Comparison of ENCODE assay signal across 18 cellular contexts in genomic region chr17:18117974-18118632, GRCh38.
"Had no signal": no experiment of that assay in that cellular context is flagged by ENCODE, and none has a peak within 500 bp of the region (broad histone marks: within the 10 kb centered on the region; RNA-seq: fewer than 3 reads in every experiment).

No MANE protein-coding gene starts in this region.

- DNase-seq: activated CD4-positive, alpha-beta T cell treated with anti-CD3 and anti-CD28 coated beads for 36 hours; activated CD8-positive, alpha-beta memory T cell treated with anti-CD3 and anti-CD28 coated beads, Interleukin-2, amount 50 U/mL, for 48 hours; activated CD8-positive, alpha-beta T cell treated with anti-CD3 and anti-CD28 coated beads, Interleukin-2, amount 10 ng/mL, durations not matched to agents 7 days and 5 days; activated naive CD4-positive, alpha-beta T cell; central memory CD4-positive, alpha-beta T cell; effector memory CD8-positive, alpha-beta T cell; left colon; stimulated activated CD4-positive, alpha-beta T cell treated with anti-CD3 and anti-CD28 coated beads, Interleukin-2, amount 100 ng/mL, for 24 hours; stimulated activated naive B cell treated with anti-CD40 and anti-IgM and Interleukin-4, amounts not matched to agents 10 μg/mL and 1 μg/mL and 100 μg/mL, for 72 hours; T-helper 1 cell; WERI-Rb-1 had no signal

- H3K9me3 Mint-ChIP-seq: effector memory CD8-positive, alpha-beta T cell had no signal

- H3K36me3 Mint-ChIP-seq: memory B cell; neural progenitor cell; stimulated activated naive B cell treated with anti-CD40 and anti-IgM and Interleukin-4, amounts not matched to agents 10 μg/mL and 1 μg/mL and 100 μg/mL, for 72 hours had no signal

- ATAC-seq: activated CD4-positive, alpha-beta T cell treated with anti-CD3 and anti-CD28 coated beads for 36 hours; activated CD8-positive, alpha-beta T cell treated with anti-CD3 and anti-CD28 coated beads, Interleukin-2, amount 10 ng/mL, durations not matched to agents 7 days and 5 days; effector memory CD8-positive, alpha-beta T cell; left colon; stimulated activated naive B cell treated with anti-CD40 and anti-IgM and Interleukin-4, amounts not matched to agents 10 μg/mL and 1 μg/mL and 100 μg/mL, for 72 hours had no signal

- H3K27me3 ChIP-seq: neural progenitor cell, right atrium auricular region, tibial nerve had no signal

- H3K9me3 ChIP-seq: right atrium auricular region had no signal

- H3K4me3 ChIP-seq: neural progenitor cell, right atrium auricular region, SK-N-MC, tibial nerve had no signal

- H3K4me3 Mint-ChIP-seq: activated CD4-positive, alpha-beta T cell treated with anti-CD3 and anti-CD28 coated beads for 36 hours; activated CD8-positive, alpha-beta T cell treated with anti-CD3 and anti-CD28 coated beads, Interleukin-2, amount 10 ng/mL, durations not matched to agents 7 days and 5 days; activated T-helper 1 cell treated with anti-CD3 and anti-CD28 coated beads, Interleukin-12 subunit alpha, Interleukin-12 subunit beta, Interleukin-2, Interleukin-4 antibody, amounts not matched to agents 30 ng/mL and 10 ng/mL and 1 ng/mL, durations not matched to agents 14 hours and 24 hours and 36 hours; effector memory CD8-positive, alpha-beta T cell; memory B cell; neural progenitor cell; stimulated activated naive B cell treated with anti-CD40 and anti-IgM and Interleukin-4, amounts not matched to agents 10 μg/mL and 1 μg/mL and 100 μg/mL, for 72 hours had no signal

- H3K4me1 ChIP-seq: neural progenitor cell, right atrium auricular region, tibial nerve had no signal

- H3K27ac Mint-ChIP-seq: activated CD4-positive, alpha-beta T cell treated with anti-CD3 and anti-CD28 coated beads for 36 hours; activated CD8-positive, alpha-beta T cell treated with anti-CD3 and anti-CD28 coated beads, Interleukin-2, amount 10 ng/mL, durations not matched to agents 7 days and 5 days; activated T-helper 1 cell treated with anti-CD3 and anti-CD28 coated beads, Interleukin-12 subunit alpha, Interleukin-12 subunit beta, Interleukin-2, Interleukin-4 antibody, amounts not matched to agents 30 ng/mL and 10 ng/mL and 1 ng/mL, durations not matched to agents 14 hours and 24 hours and 36 hours; memory B cell; neural progenitor cell; stimulated activated naive B cell treated with anti-CD40 and anti-IgM and Interleukin-4, amounts not matched to agents 10 μg/mL and 1 μg/mL and 100 μg/mL, for 72 hours had no signal

- H3K27me3 Mint-ChIP-seq: activated CD4-positive, alpha-beta T cell treated with anti-CD3 and anti-CD28 coated beads for 36 hours had no signal

- H3K36me3 ChIP-seq: neural progenitor cell, right atrium auricular region, tibial nerve, WERI-Rb-1 had no signal

- H3K27ac ChIP-seq: epithelial cell of prostate, neural progenitor cell, right atrium auricular region, SK-N-MC, tibial nerve, WERI-Rb-1 had no signal

- H3K4me1 Mint-ChIP-seq: activated CD4-positive, alpha-beta T cell treated with anti-CD3 and anti-CD28 coated beads for 36 hours; stimulated activated naive B cell treated with anti-CD40 and anti-IgM and Interleukin-4, amounts not matched to agents 10 μg/mL and 1 μg/mL and 100 μg/mL, for 72 hours had no signal
